In genomic region chr3:149212386-149212785, GRCh38 we compare ENCODE assay signal across 40 cellular contexts. TPM values are rescaled to one million over a fixed set of nuclear protein-coding genes. Genes with fewer than 3 reads are reported as not detected.
"Had no signal": no experiment of that assay in that cellular context is flagged by ENCODE, and none has a peak within 500 bp of the region (broad histone marks: within the 10 kb centered on the region; RNA-seq: fewer than 3 reads in every experiment).

No MANE protein-coding gene starts in this region.

- H3K4me1 Mint-ChIP-seq: activated naive CD4-positive, alpha-beta T cell treated with anti-CD3 and anti-CD28 coated beads, Interleukin-2, amount 10 ng/mL, durations not matched to agents 7 days and 5 days; activated naive CD4-positive, alpha-beta T cell treated with anti-CD3 and anti-CD28 coated beads, Interleukin-2, amount 50 U/mL, for 24 hours; activated naive CD8-positive, alpha-beta T cell treated with anti-CD3 and anti-CD28 coated beads for 36 hours; activated naive CD8-positive, alpha-beta T cell treated with anti-CD3 and anti-CD28 coated beads, Interleukin-2, amount 10 ng/mL, durations not matched to agents 7 days and 5 days; activated naive CD8-positive, alpha-beta T cell treated with anti-CD3 and anti-CD28 coated beads, Interleukin-2, amount 50 U/mL, for 24 hours; activated T-helper 17 cell treated with anti-CD3 and anti-CD28 coated beads, Interleukin-2, amount 50 U/mL, for 72 hours; central memory CD8-positive, alpha-beta T cell had no signal

- H3K27ac Mint-ChIP-seq: activated naive CD4-positive, alpha-beta T cell treated with anti-CD3 and anti-CD28 coated beads for 36 hours; activated naive CD4-positive, alpha-beta T cell treated with anti-CD3 and anti-CD28 coated beads, Interleukin-2, amount 10 ng/mL, durations not matched to agents 7 days and 5 days; activated naive CD4-positive, alpha-beta T cell treated with anti-CD3 and anti-CD28 coated beads, Interleukin-2, amount 50 U/mL, for 24 hours; activated naive CD4-positive, alpha-beta T cell treated with anti-CD3 and anti-CD28 coated beads, Interleukin-2, amount 50 U/mL, for 72 hours; activated naive CD8-positive, alpha-beta T cell; activated naive CD8-positive, alpha-beta T cell treated with anti-CD3 and anti-CD28 coated beads for 36 hours; activated naive CD8-positive, alpha-beta T cell treated with anti-CD3 and anti-CD28 coated beads, Interleukin-2, amount 10 ng/mL, durations not matched to agents 7 days and 5 days; activated naive CD8-positive, alpha-beta T cell treated with anti-CD3 and anti-CD28 coated beads, Interleukin-2, amount 50 U/mL, for 24 hours; activated T-cell treated with anti-CD3 and anti-CD28 coated beads, Interleukin-2, amount 50 U/mL, for 72 hours; activated T-helper 1 cell treated with anti-CD3 and anti-CD28 coated beads, Interleukin-12 subunit alpha, Interleukin-12 subunit beta, Interleukin-2, Interleukin-4 antibody, amounts not matched to agents 30 ng/mL and 10 ng/mL and 1 ng/mL, durations not matched to agents 14 hours and 24 hours and 36 hours; activated T-helper 17 cell treated with anti-CD3 and anti-CD28 coated beads, Interleukin-2, amount 50 U/mL, for 72 hours; activated T-helper 2 cell treated with anti-CD3 and anti-CD28 coated beads, Interferon-gamma antibody, Interleukin-2, Interleukin-4, amounts not matched to agents 10 μg/mL and 5 μg/mL and 100 μg/mL, durations not matched to agents 14 hours and 24 hours and 36 hours; brain had no signal

- H3K4me3 Mint-ChIP-seq: activated naive CD4-positive, alpha-beta T cell treated with anti-CD3 and anti-CD28 coated beads for 36 hours; activated naive CD4-positive, alpha-beta T cell treated with anti-CD3 and anti-CD28 coated beads, Interleukin-2, amount 10 ng/mL, durations not matched to agents 7 days and 5 days; activated naive CD4-positive, alpha-beta T cell treated with anti-CD3 and anti-CD28 coated beads, Interleukin-2, amount 50 U/mL, for 24 hours; activated naive CD8-positive, alpha-beta T cell; activated naive CD8-positive, alpha-beta T cell treated with anti-CD3 and anti-CD28 coated beads for 36 hours; activated naive CD8-positive, alpha-beta T cell treated with anti-CD3 and anti-CD28 coated beads, Interleukin-2, amount 10 ng/mL, durations not matched to agents 7 days and 5 days; activated naive CD8-positive, alpha-beta T cell treated with anti-CD3 and anti-CD28 coated beads, Interleukin-2, amount 50 U/mL, for 24 hours; activated T-cell treated with anti-CD3 and anti-CD28 coated beads, Interleukin-2, amount 50 U/mL, for 4 hours; activated T-cell treated with anti-CD3 and anti-CD28 coated beads, Interleukin-2, amount 50 U/mL, for 72 hours; activated T-helper 1 cell treated with anti-CD3 and anti-CD28 coated beads, Interleukin-12 subunit alpha, Interleukin-12 subunit beta, Interleukin-2, Interleukin-4 antibody, amounts not matched to agents 30 ng/mL and 10 ng/mL and 1 ng/mL, durations not matched to agents 14 hours and 24 hours and 36 hours; activated T-helper 17 cell treated with anti-CD3 and anti-CD28 coated beads, Interleukin-2, amount 50 U/mL, for 72 hours; brain; central memory CD8-positive, alpha-beta T cell had no signal

- H3K36me3 Mint-ChIP-seq: activated naive CD4-positive, alpha-beta T cell treated with anti-CD3 and anti-CD28 coated beads, Interleukin-2, amount 10 ng/mL, durations not matched to agents 7 days and 5 days; activated naive CD4-positive, alpha-beta T cell treated with anti-CD3 and anti-CD28 coated beads, Interleukin-2, amount 50 U/mL, for 24 hours; activated naive CD4-positive, alpha-beta T cell treated with anti-CD3 and anti-CD28 coated beads, Interleukin-2, amount 50 U/mL, for 72 hours; activated naive CD8-positive, alpha-beta T cell; activated naive CD8-positive, alpha-beta T cell treated with anti-CD3 and anti-CD28 coated beads for 36 hours; activated naive CD8-positive, alpha-beta T cell treated with anti-CD3 and anti-CD28 coated beads, Interleukin-2, amount 10 ng/mL, durations not matched to agents 7 days and 5 days; brain had no signal

- FAIRE-seq: astrocyte, bronchial epithelial cell, colon had no signal

- H3K27me3 Mint-ChIP-seq: activated naive CD8-positive, alpha-beta T cell treated with anti-CD3 and anti-CD28 coated beads for 36 hours; activated naive CD8-positive, alpha-beta T cell treated with anti-CD3 and anti-CD28 coated beads, Interleukin-2, amount 50 U/mL, for 24 hours had no signal

- H3K9me3 Mint-ChIP-seq: activated naive CD4-positive, alpha-beta T cell treated with anti-CD3 and anti-CD28 coated beads for 36 hours; activated naive CD4-positive, alpha-beta T cell treated with anti-CD3 and anti-CD28 coated beads, Interleukin-2, amount 10 ng/mL, durations not matched to agents 7 days and 5 days; activated naive CD4-positive, alpha-beta T cell treated with anti-CD3 and anti-CD28 coated beads, Interleukin-2, amount 50 U/mL, for 24 hours; activated naive CD4-positive, alpha-beta T cell treated with anti-CD3 and anti-CD28 coated beads, Interleukin-2, amount 50 U/mL, for 72 hours; activated naive CD8-positive, alpha-beta T cell treated with anti-CD3 and anti-CD28 coated beads for 36 hours; activated naive CD8-positive, alpha-beta T cell treated with anti-CD3 and anti-CD28 coated beads, Interleukin-2, amount 10 ng/mL, durations not matched to agents 7 days and 5 days; activated naive CD8-positive, alpha-beta T cell treated with anti-CD3 and anti-CD28 coated beads, Interleukin-2, amount 50 U/mL, for 24 hours; activated T-cell treated with anti-CD3 and anti-CD28 coated beads, Interleukin-2, amount 50 U/mL, for 4 hours; activated T-cell treated with anti-CD3 and anti-CD28 coated beads, Interleukin-2, amount 50 U/mL, for 72 hours; activated T-helper 1 cell treated with anti-CD3 and anti-CD28 coated beads, Interleukin-12 subunit alpha, Interleukin-12 subunit beta, Interleukin-2, Interleukin-4 antibody, amounts not matched to agents 30 ng/mL and 10 ng/mL and 1 ng/mL, durations not matched to agents 14 hours and 24 hours and 36 hours; activated T-helper 17 cell treated with anti-CD3 and anti-CD28 coated beads, Interleukin-2, amount 50 U/mL, for 72 hours; activated T-helper 2 cell treated with anti-CD3 and anti-CD28 coated beads, Interferon-gamma antibody, Interleukin-2, Interleukin-4, amounts not matched to agents 10 μg/mL and 5 μg/mL and 100 μg/mL, durations not matched to agents 14 hours and 24 hours and 36 hours; brain; central memory CD8-positive, alpha-beta T cell had no signal

- H3K27me3 ChIP-seq: adrenal gland, ascending aorta, body of pancreas, brain microvascular endothelial cell, breast epithelium, cardiac muscle cell had no signal

- H3K4me1 ChIP-seq: ascending aorta, body of pancreas, breast epithelium had no signal

- H3K27ac ChIP-seq: adrenal gland, ascending aorta, body of pancreas, brain microvascular endothelial cell, breast epithelium, cardiac muscle cell had no signal

- H3K4me3 ChIP-seq: adrenal gland, ascending aorta, body of pancreas, breast epithelium, cardiac muscle cell had no signal

- ATAC-seq: activated naive CD4-positive, alpha-beta T cell treated with anti-CD3 and anti-CD28 coated beads, Interleukin-2, amount 50 U/mL, for 72 hours; activated naive CD8-positive, alpha-beta T cell treated with anti-CD3 and anti-CD28 coated beads, Interleukin-2, amount 50 U/mL, for 24 hours; activated T-cell treated with anti-CD3 and anti-CD28 coated beads, Interleukin-2, amount 50 U/mL, for 4 hours; activated T-cell treated with anti-CD3 and anti-CD28 coated beads, Interleukin-2, amount 50 U/mL, for 72 hours; activated T-helper 17 cell treated with anti-CD3 and anti-CD28 coated beads, Interleukin-2, amount 50 U/mL, for 72 hours; body of pancreas had no signal

- DNase-seq: activated effector memory CD4-positive, alpha-beta T cell treated with anti-CD3 and anti-CD28 coated beads, Interleukin-2, amount 50 U/mL, for 16 hours; activated effector memory CD4-positive, alpha-beta T cell treated with Interleukin-2 at 50 U/mL for 16 hours; activated gamma-delta T cell; activated gamma-delta T cell treated with Interleukin-2 at 50 U/mL for 16 hours; activated naive CD4-positive, alpha-beta T cell; activated naive CD4-positive, alpha-beta T cell treated with anti-CD3 and anti-CD28 coated beads for 36 hours; activated naive CD4-positive, alpha-beta T cell treated with anti-CD3 and anti-CD28 coated beads, Interleukin-2, amount 10 ng/mL, durations not matched to agents 7 days and 5 days; activated naive CD4-positive, alpha-beta T cell treated with anti-CD3 and anti-CD28 coated beads, Interleukin-2, amount 50 U/mL, for 16 hours; activated naive CD4-positive, alpha-beta T cell treated with Interleukin-2 at 50 U/mL for 16 hours; activated naive CD8-positive, alpha-beta T cell treated with anti-CD3 and anti-CD28 coated beads for 36 hours; activated naive CD8-positive, alpha-beta T cell treated with anti-CD3 and anti-CD28 coated beads, Interleukin-2, amount 10 ng/mL, durations not matched to agents 7 days and 5 days; activated naive CD8-positive, alpha-beta T cell treated with anti-CD3 and anti-CD28 coated beads, Interleukin-2, amount 50 U/mL, for 24 hours; activated T-cell treated with anti-CD3 and anti-CD28 coated beads, Interleukin-2, amount 50 U/mL, for 4 hours; activated T-cell treated with anti-CD3 and anti-CD28 coated beads, Interleukin-2, amount 50 U/mL, for 48 hours; activated T-cell treated with anti-CD3 and anti-CD28 coated beads, Interleukin-2, amount 50 U/mL, for 72 hours; adrenal gland; amniotic stem cell; amygdala; anterior cingulate cortex; aorta; body of pancreas; brain microvascular endothelial cell; caudate nucleus; central memory CD4-positive, alpha-beta T cell; cerebellar nuclear complex had no signal

- H3K36me3 ChIP-seq: adrenal gland, ascending aorta, brain microvascular endothelial cell, breast epithelium, cardiac muscle cell had no signal

- H3K9me3 ChIP-seq: adrenal gland, ascending aorta, body of pancreas, breast epithelium had no signal

RNA-seq across cellular contexts. Expression of gene CP, which starts 9.2 kb away (rescaled TPM):
- total RNA-seq: activated naive CD4-positive, alpha-beta T cell treated with anti-CD3 and anti-CD28 coated beads for 36 hours; activated naive CD4-positive, alpha-beta T cell treated with anti-CD3 and anti-CD28 coated beads, Interleukin-2, amount 50 U/mL, for 72 hours; activated naive CD8-positive, alpha-beta T cell treated with anti-CD3 and anti-CD28 coated beads for 36 hours; activated naive CD8-positive, alpha-beta T cell treated with anti-CD3 and anti-CD28 coated beads, Interleukin-2, amount 10 ng/mL, durations not matched to agents 7 days and 5 days; activated T-cell treated with anti-CD3 and anti-CD28 coated beads, Interleukin-2, amount 50 U/mL, for 72 hours; activated T-helper 1 cell treated with anti-CD3 and anti-CD28 coated beads, Interleukin-12 subunit alpha, Interleukin-12 subunit beta, Interleukin-2, Interleukin-4 antibody, amounts not matched to agents 30 ng/mL and 10 ng/mL and 1 ng/mL, durations not matched to agents 14 hours and 24 hours and 36 hours; activated T-helper 17 cell treated with anti-CD3 and anti-CD28 coated beads, Interleukin-2, amount 50 U/mL, for 72 hours; activated T-helper 2 cell treated with anti-CD3 and anti-CD28 coated beads, Interferon-gamma antibody, Interleukin-2, Interleukin-4, amounts not matched to agents 10 μg/mL and 5 μg/mL and 100 μg/mL, durations not matched to agents 14 hours and 24 hours and 36 hours; bronchial epithelial cell; chondrocyte had no signal
- polyA plus RNA-seq: cardiac muscle cell had no signal
